26 cellular contexts compared by ENCODE assay signal in genomic region chr12:131456301-131457027, GRCh38.
"Had no signal": no experiment of that assay in that cellular context is flagged by ENCODE, and none has a peak within 500 bp of the region (broad histone marks: within the 10 kb centered on the region; RNA-seq: fewer than 3 reads in every experiment).

No MANE protein-coding gene starts in this region.

- H3K4me1 Mint-ChIP-seq: activated naive CD4-positive, alpha-beta T cell treated with anti-CD3 and anti-CD28 coated beads, Interleukin-2, amount 10 ng/mL, durations not matched to agents 7 days and 5 days; activated naive CD8-positive, alpha-beta T cell treated with anti-CD3 and anti-CD28 coated beads, Interleukin-2, amount 10 ng/mL, durations not matched to agents 7 days and 5 days; mesothelial cell of epicardium; naive B cell had no signal

- H3K27ac Mint-ChIP-seq: activated CD4-positive, alpha-beta T cell treated with anti-CD3 and anti-CD28 coated beads for 36 hours; activated naive CD4-positive, alpha-beta T cell treated with anti-CD3 and anti-CD28 coated beads, Interleukin-2, amount 10 ng/mL, durations not matched to agents 7 days and 5 days; activated naive CD8-positive, alpha-beta T cell treated with anti-CD3 and anti-CD28 coated beads, Interleukin-2, amount 10 ng/mL, durations not matched to agents 7 days and 5 days; activated T-cell treated with anti-CD3 and anti-CD28 coated beads, Interleukin-2, amount 50 U/mL, for 24 hours; mesothelial cell of epicardium; naive B cell; nephron progenitor cell; T-helper 2 cell treated with Interferon-gamma antibody and Interleukin-4, amounts not matched to agents 5 μg/mL and 100 μg/mL, for 36 hours had no signal

- H3K4me3 Mint-ChIP-seq: activated CD4-positive, alpha-beta T cell treated with anti-CD3 and anti-CD28 coated beads for 36 hours; activated naive CD4-positive, alpha-beta T cell treated with anti-CD3 and anti-CD28 coated beads, Interleukin-2, amount 10 ng/mL, durations not matched to agents 7 days and 5 days; activated naive CD8-positive, alpha-beta T cell treated with anti-CD3 and anti-CD28 coated beads, Interleukin-2, amount 10 ng/mL, durations not matched to agents 7 days and 5 days; activated T-cell treated with anti-CD3 and anti-CD28 coated beads, Interleukin-2, amount 50 U/mL, for 24 hours; brain; mesothelial cell of epicardium; naive B cell; nephron progenitor cell; T-helper 2 cell treated with Interferon-gamma antibody and Interleukin-4, amounts not matched to agents 5 μg/mL and 100 μg/mL, for 36 hours had no signal

- DNase-seq: activated CD4-positive, alpha-beta T cell treated with anti-CD3 and anti-CD28 coated beads for 36 hours; activated CD4-positive, alpha-beta T cell treated with anti-CD3 and anti-CD28 coated beads, Interleukin-2, amount 50 U/mL, for 4 hours; activated CD4-positive, CD25-positive, alpha-beta regulatory T cell; activated gamma-delta T cell; activated naive CD4-positive, alpha-beta T cell treated with anti-CD3 and anti-CD28 coated beads, Interleukin-2, amount 10 ng/mL, durations not matched to agents 7 days and 5 days; activated naive CD8-positive, alpha-beta T cell treated with anti-CD3 and anti-CD28 coated beads, Interleukin-2, amount 10 ng/mL, durations not matched to agents 7 days and 5 days; activated T-cell treated with anti-CD3 and anti-CD28 coated beads, Interleukin-2, amount 50 U/mL, for 24 hours; cerebellar nuclear complex; colonic mucosa; effector CD8-positive, alpha-beta T cell; kidney; left colon; naive B cell; nephron progenitor cell; occipital lobe; right cardiac atrium; stimulated activated naive CD4-positive, alpha-beta T cell; T-helper 1 cell; transverse colon; uterus had no signal

- H3K4me1 ChIP-seq: ascending aorta, colonic mucosa, transverse colon, uterus had no signal

- H3K9me3 ChIP-seq: ascending aorta, colonic mucosa, transverse colon, uterus had no signal

- H3K27me3 ChIP-seq: ascending aorta, cardiac muscle cell, colonic mucosa, uterus had no signal

- ATAC-seq: activated CD4-positive, alpha-beta T cell treated with anti-CD3 and anti-CD28 coated beads for 36 hours; left colon; right cardiac atrium had no signal

- H3K36me3 Mint-ChIP-seq: activated naive CD4-positive, alpha-beta T cell treated with anti-CD3 and anti-CD28 coated beads, Interleukin-2, amount 10 ng/mL, durations not matched to agents 7 days and 5 days; activated naive CD8-positive, alpha-beta T cell treated with anti-CD3 and anti-CD28 coated beads, Interleukin-2, amount 10 ng/mL, durations not matched to agents 7 days and 5 days; brain; mesothelial cell of epicardium had no signal

- H3K9me3 Mint-ChIP-seq: activated naive CD4-positive, alpha-beta T cell treated with anti-CD3 and anti-CD28 coated beads, Interleukin-2, amount 10 ng/mL, durations not matched to agents 7 days and 5 days; activated naive CD8-positive, alpha-beta T cell treated with anti-CD3 and anti-CD28 coated beads, Interleukin-2, amount 10 ng/mL, durations not matched to agents 7 days and 5 days; T-helper 2 cell treated with Interferon-gamma antibody and Interleukin-4, amounts not matched to agents 5 μg/mL and 100 μg/mL, for 36 hours had no signal

- H3K36me3 ChIP-seq: ascending aorta, cardiac muscle cell, colonic mucosa, transverse colon, uterus had no signal

- H3K4me3 ChIP-seq: ascending aorta, cardiac muscle cell, colonic mucosa, hepatocyte, transverse colon, uterus had no signal

- H3K27ac ChIP-seq: ascending aorta, cardiac muscle cell, colonic mucosa, hepatocyte, transverse colon, uterus had no signal
